8 cellular contexts compared by ENCODE assay signal in the genomic region with DNA sequence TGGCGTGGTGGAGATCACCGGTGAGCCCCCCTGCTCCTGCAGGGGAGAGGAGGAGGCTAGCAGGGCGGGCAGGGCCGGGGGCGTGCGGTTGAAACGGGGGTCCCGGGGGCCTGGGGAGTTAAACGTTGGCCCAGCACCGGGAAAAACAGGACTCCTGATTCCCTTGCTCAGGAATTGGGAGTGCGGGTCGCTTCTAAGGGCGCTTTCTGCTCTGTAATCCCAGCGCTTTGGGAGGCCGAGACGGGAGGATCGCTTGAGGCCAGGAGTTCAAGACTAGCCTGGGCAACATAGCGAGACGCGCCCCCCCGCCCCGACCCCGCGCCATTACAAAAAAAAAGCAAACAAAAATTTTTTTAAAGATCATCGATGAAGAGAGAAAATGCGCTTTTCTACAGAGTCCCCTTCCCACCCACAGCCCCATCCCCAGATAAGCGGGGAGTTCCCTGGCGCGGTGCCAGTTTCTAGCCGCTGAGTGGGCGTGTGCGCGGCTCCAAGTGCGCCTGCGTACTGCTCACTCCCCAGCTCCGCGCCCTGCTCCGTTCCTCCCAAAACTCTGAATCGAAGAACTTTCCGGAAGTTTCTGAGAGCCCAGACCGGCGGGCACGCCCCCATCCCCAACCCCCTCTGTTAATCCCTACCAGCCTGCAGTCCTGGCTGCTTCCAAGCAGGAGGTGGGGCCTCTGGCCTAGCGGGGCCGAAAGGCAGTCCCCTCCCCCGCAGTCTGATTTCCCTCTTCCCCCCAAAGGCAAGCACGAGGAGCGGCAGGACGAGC. TPM values are rescaled to one million over a fixed set of nuclear protein-coding genes. Genes with fewer than 3 reads are reported as not detected.
DNase-seq lines count a peak whose midpoint lies in the region; ATAC-seq and TF ChIP-seq lines count a peak whose summit lies in the region.

No MANE protein-coding gene starts in this region.

- H3K4me3 Mint-ChIP-seq in activated naive CD4-positive, alpha-beta T cell treated with anti-CD3 and anti-CD28 coated beads, Interleukin-2, amount 10 ng/mL, durations not matched to agents 7 days and 5 days = peak overlapping the region; percentile 85

- TF ChIP-seq CTCF in 22Rv1 (IDR thresholded peaks at IDR 0.05) (no peak), gastroesophageal sphincter (IDR thresholded peaks at IDR 0.05) (no peak), neutrophil (IDR thresholded peaks at IDR 0.05) (no peak)

- no peaks in the 10 kb centered on the region for H3K9me3 Mint-ChIP-seq in activated naive CD4-positive, alpha-beta T cell treated with anti-CD3 and anti-CD28 coated beads, Interleukin-2, amount 10 ng/mL, durations not matched to agents 7 days and 5 days

- H3K27ac ChIP-seq in 22Rv1 = peak overlapping the region; percentile 98
- H3K27ac ChIP-seq in gastroesophageal sphincter = peak overlapping the region; percentile 87 to 100 (median 99)
- H3K27ac ChIP-seq in neutrophil = no peak overlapping the region
- H3K27ac ChIP-seq in subcutaneous abdominal adipose tissue (ENCODE audit: low read depth, low read length) = peak overlapping the region; percentile 98

- H3K4me1 ChIP-seq in gastroesophageal sphincter = peaks cover 0 to 55% (median 23%) of the 10 kb centered on the region in 3 donors
- H3K4me1 ChIP-seq in neutrophil (ENCODE audit: control insufficient read depth in 1 of 2, insufficient read depth in 1 of 2, low read depth in 1 of 2, low read length in 1 of 2) = peaks cover 15 to 20% of the 10 kb centered on the region in 2 experiments
- peaks cover 3 to 48% (median 32%) of the 10 kb centered on the region in 5 donors for H3K4me1 ChIP-seq in subcutaneous abdominal adipose tissue (ENCODE audit: control insufficient read depth in 5 of 5, insufficient read depth in 5 of 5, low read length in 5 of 5)

- H3K4me1 Mint-ChIP-seq in activated naive CD4-positive, alpha-beta T cell treated with anti-CD3 and anti-CD28 coated beads, Interleukin-2, amount 10 ng/mL, durations not matched to agents 7 days and 5 days = peaks cover 21% of the 10 kb centered on the region

- H3K4me3 ChIP-seq in gastroesophageal sphincter (peak overlapping the region; percentile 64 to 99), neutrophil (ENCODE audit: low read depth in 1 of 2, low read length in 1 of 2) (peak overlapping the region; percentile 69 to 71), subcutaneous abdominal adipose tissue (ENCODE audit: low read depth in 1 of 5, low read length in 5 of 5) (peak overlapping the region; percentile 63 to 92 (median 74))

- TF ChIP-seq POLR2A in gastroesophageal sphincter (IDR thresholded peaks at IDR 0.05) = peak in 1 of 2 donors; percentile 36

- peaks cover 0 to 13% of the 10 kb centered on the region in 2 donors for H3K36me3 ChIP-seq in gastroesophageal sphincter
- no peaks in the 10 kb centered on the region for H3K36me3 ChIP-seq in neutrophil
- H3K36me3 ChIP-seq in subcutaneous abdominal adipose tissue (ENCODE audit: control insufficient read depth in 5 of 5, insufficient read depth in 5 of 5, low read length in 5 of 5) = peaks cover 0 to 7% (median 3%) of the 10 kb centered on the region in 5 donors

- H3K27me3 ChIP-seq in gastroesophageal sphincter (no peaks in the 10 kb centered on the region), neutrophil (peaks cover 47% of the 10 kb centered on the region), subcutaneous abdominal adipose tissue (ENCODE audit: control insufficient read depth in 5 of 5, insufficient read depth in 4 of 5, low read length in 5 of 5) (no peaks in the 10 kb centered on the region)

- peak overlapping the region; percentile 87 to 91 (median 89) for H3K9ac ChIP-seq in subcutaneous abdominal adipose tissue (ENCODE audit: low read length in 5 of 5)

- no peak for TF ChIP-seq EP300 in gastroesophageal sphincter (IDR thresholded peaks at IDR 0.05)

- ATAC-seq in GM18498 (IDR thresholded peaks at IDR 0.05; ENCODE audit: unreplicated experiment) = peak; percentile 40
- ATAC-seq in gastroesophageal sphincter = peak; percentile 42

- peaks cover 55% of the 10 kb centered on the region for H3K27me3 Mint-ChIP-seq in activated naive CD4-positive, alpha-beta T cell treated with anti-CD3 and anti-CD28 coated beads, Interleukin-2, amount 10 ng/mL, durations not matched to agents 7 days and 5 days

- H3K27ac Mint-ChIP-seq in activated naive CD4-positive, alpha-beta T cell treated with anti-CD3 and anti-CD28 coated beads, Interleukin-2, amount 10 ng/mL, durations not matched to agents 7 days and 5 days = peak overlapping the region; percentile 76

- peaks cover 1% of the 10 kb centered on the region for H3K36me3 Mint-ChIP-seq in activated naive CD4-positive, alpha-beta T cell treated with anti-CD3 and anti-CD28 coated beads, Interleukin-2, amount 10 ng/mL, durations not matched to agents 7 days and 5 days

- peak; percentile 76 for DNase-seq in HuH-7.5 (ENCODE audit: low spot score)
- DNase-seq in SK-N-DZ (ENCODE audit: low spot score) = peak; percentile 78
- DNase-seq in activated naive CD4-positive, alpha-beta T cell treated with anti-CD3 and anti-CD28 coated beads, Interleukin-2, amount 10 ng/mL, durations not matched to agents 7 days and 5 days = peak; percentile 81

- no peaks in the 10 kb centered on the region for H3K9me3 ChIP-seq in gastroesophageal sphincter
- no peaks in the 10 kb centered on the region for H3K9me3 ChIP-seq in neutrophil
- H3K9me3 ChIP-seq in subcutaneous abdominal adipose tissue (ENCODE audit: control insufficient read depth in 5 of 5, low read length in 5 of 5) = no peaks in the 10 kb centered on the region

- WGBS in gastroesophageal sphincter (ENCODE audit: low coverage in 1 of 2), 2 donors = 0% methylated on average over 4 to 7 of the region's 49 CpGs

- CTCF ChIA-PET in activated naive CD4-positive, alpha-beta T cell treated with anti-CD3 and anti-CD28 coated beads, Interleukin-2, amount 10 ng/mL, durations not matched to agents 7 days and 5 days (lab: Charles Lee) = interaction anchor here (1.0 to 6.5 kb wide), 4 partner anchors 11 to 134 kb away, joined by 3 to 33 read pairs (median 16); no protein-coding TSS in a partner anchor

RNA-seq across cellular contexts. Expression of a gene that starts 0.8 kb away (rescaled TPM):
- polyA plus RNA-seq in SK-N-DZ (2014; cell fraction: cytosol; rRNA removed) = 24.8 and 32.8 TPM in 2 replicates
- polyA plus RNA-seq in SK-N-DZ (2014; cell fraction: nucleus; rRNA removed) = 8.4 and 14.6 TPM in 2 replicates
- total RNA-seq in gastroesophageal sphincter = 1,000 to 10,000 TPM in 2 of 4 donors, 100 to 1,000 TPM in 2; 880 to 2,548 (median 1,000) TPM

RNA-seq across cellular contexts. Expression of a gene that starts 55.5 kb away (rescaled TPM):
- polyA plus RNA-seq in SK-N-DZ (2014; cell fraction: cytosol; rRNA removed) = 101 and 114 TPM in 2 replicates
- 49.4 and 50.9 TPM in 2 replicates for polyA plus RNA-seq in SK-N-DZ (2014; cell fraction: nucleus; rRNA removed)
- 10 to 100 TPM; 49.8 to 86.2 (median 70.3) TPM for total RNA-seq in gastroesophageal sphincter
